ENCODE assay signal across 21 cellular contexts in the genomic region with DNA sequence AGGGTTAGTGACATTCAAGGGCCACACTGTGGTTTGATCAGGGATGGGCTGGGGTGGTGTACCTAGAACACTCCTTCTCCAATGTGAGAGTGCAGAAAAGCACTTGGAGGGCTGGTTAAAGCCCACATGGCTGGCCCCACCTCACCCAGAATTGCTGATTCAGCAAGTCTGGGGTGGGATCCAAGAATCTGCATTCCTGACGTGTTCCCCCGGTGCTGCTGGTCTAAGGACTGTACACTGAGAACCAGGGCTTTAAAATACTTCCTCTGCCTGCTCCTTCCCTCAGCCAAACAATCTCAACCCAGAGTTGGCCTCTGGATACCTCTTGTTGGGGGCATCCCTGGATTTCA. TPM values are rescaled to one million over a fixed set of nuclear protein-coding genes. Genes with fewer than 3 reads are reported as not detected.
A peak's percentile ranks its signal among the peaks of the same experiment; 100 is the strongest.
DNase-seq lines count a peak whose midpoint lies in the region; ATAC-seq and TF ChIP-seq lines count a peak whose summit lies in the region.
"Had no signal": no experiment of that assay in that cellular context is flagged by ENCODE, and none has a peak within 500 bp of the region (broad histone marks: within the 10 kb centered on the region; RNA-seq: fewer than 3 reads in every experiment).

No MANE protein-coding gene starts in this region.

- no peak overlapping the region for H3K56ac ChIP-seq in IMR-90 (ENCODE audit: extremely low read depth, insufficient read depth, low read length)

- H3K4me3 Mint-ChIP-seq in CD14-positive monocyte (no peak overlapping the region), endothelial cell (ENCODE audit: unreplicated experiment) (no peak overlapping the region)
- H3K4me3 Mint-ChIP-seq: CD4-positive, alpha-beta T cell had no signal

- H4K8ac ChIP-seq in IMR-90 (ENCODE audit: low read depth in 2 of 2, low read length in 2 of 2) (no peak overlapping the region), trophoblast cell (ENCODE audit: low read depth, low read length) (no peak overlapping the region)

- H3K27ac Mint-ChIP-seq in CD14-positive monocyte (no peak overlapping the region), endothelial cell (ENCODE audit: unreplicated experiment) (no peak overlapping the region)
- H3K27ac Mint-ChIP-seq: CD4-positive, alpha-beta T cell had no signal

- H3K79me1 ChIP-seq in IMR-90 (ENCODE audit: low read depth in 1 of 2, low read length in 2 of 2) = no peaks in the 10 kb centered on the region
- H3K79me1 ChIP-seq in trophoblast cell (ENCODE audit: low read length) = no peaks in the 10 kb centered on the region

- H3K4me3 ChIP-seq in IMR-90 (ENCODE audit: insufficient read depth, low read depth, low read length) = no peak overlapping the region
- H3K4me3 ChIP-seq in trophoblast cell (ENCODE audit: low read depth, low read length) = no peak overlapping the region
- H3K4me3 ChIP-seq: SJSA1 had no signal

- H3K9me3 ChIP-seq in IMR-90 (ENCODE audit: control insufficient read depth, insufficient read depth, low read length) (no peaks in the 10 kb centered on the region), trophoblast cell (ENCODE audit: insufficient read depth, low read depth, low read length) (no peaks in the 10 kb centered on the region)
- H3K9me3 ChIP-seq: SJSA1 had no signal

- no peak overlapping the region for H2AK9ac ChIP-seq in IMR-90 (replicated peaks; ENCODE audit: low read depth, low read length, poor library complexity)

- no TSS peak for BruUV-seq in IMR-90 (replicated peaks; lab: Mats Ljungman, UMichigan)

- peak; percentile 33 for DNase-seq in CD14-positive monocyte (ENCODE audit: low spot score)
- DNase-seq in IMR-90 = no peak
- DNase-seq in caudate nucleus (lab: John Stamatoyannopoulos, UW) = peak in 1 of 61 donors; percentile 45
- DNase-seq in trophoblast cell = peak; percentile 19 to 49
- no peak for DNase-seq in endothelial cell (ENCODE audit: low spot score)
- DNase-seq in activated CD8-positive, alpha-beta memory T cell treated with anti-CD3 and anti-CD28 coated beads for 24 hours = no peak
- DNase-seq: CD4-positive, alpha-beta T cell; COR-L47; DMS79; KBM-7; NCI-H1092 treated with DMSO at 0.1 percent for 48 hours; NCI-H1436 treated with DMSO at 0.1 percent for 48 hours; NCI-H1930; NCI-H2227 treated with DMSO at 0.1 percent for 48 hours; NCI-H510A; NCI-H748 treated with DMSO at 0.1 percent for 48 hours; T-helper 1 cell had no signal

- no peak overlapping the region for H2BK15ac ChIP-seq in IMR-90 (ENCODE audit: low read depth, low read length)

- CTCF ChIA-PET in IMR-90 (lab: Yijun Ruan, JAX) = no interaction called here

- H2BK120ac ChIP-seq in IMR-90 (ENCODE audit: low read depth, low read length) (no peak overlapping the region), trophoblast cell (ENCODE audit: insufficient read depth, low read length, poor library complexity) (no peak overlapping the region)

- H3K4me2 ChIP-seq in IMR-90 (ENCODE audit: low read depth, low read length) (no peak overlapping the region), trophoblast cell (ENCODE audit: low read length) (no peak overlapping the region)

- ATAC-seq in IMR-90 (ENCODE audit: low read depth) (no peak), GM21619 (IDR thresholded peaks at IDR 0.05; ENCODE audit: unreplicated experiment) (no peak)
- ATAC-seq: Right ventricle myocardium inferior had no signal

- H3K79me2 ChIP-seq in trophoblast cell (ENCODE audit: control insufficient read depth, insufficient read depth, low read length, poor library complexity) = no peaks in the 10 kb centered on the region

- H2AFZ ChIP-seq in IMR-90 (replicated peaks; ENCODE audit: low read length, poor library complexity) (peak overlapping the region; percentile 25), trophoblast cell (ENCODE audit: insufficient read depth, low read length, poor library complexity) (no peak overlapping the region)

- no peak overlapping the region for H4K91ac ChIP-seq in IMR-90 (ENCODE audit: insufficient read depth, low read depth, low read length)
- H4K91ac ChIP-seq in trophoblast cell (ENCODE audit: low read depth, low read length) = peak overlapping the region; percentile 12

- TF ChIP-seq CTCF in CD14-positive monocyte (IDR thresholded peaks at IDR 0.05) = no peak
- no peak for TF ChIP-seq CTCF in IMR-90 (conservative IDR thresholded peaks at IDR 0.05; ENCODE audit: low read depth, low read length)
- TF ChIP-seq CTCF in endothelial cell (IDR thresholded peaks at IDR 0.05; ENCODE audit: unreplicated experiment) = no peak

- H2AK5ac ChIP-seq in IMR-90 (ENCODE audit: low read depth, low read length) = no peak overlapping the region
- H2AK5ac ChIP-seq in trophoblast cell (ENCODE audit: low read length) = peak overlapping the region; percentile 15

- H3K4me1 ChIP-seq in IMR-90 (ENCODE audit: control insufficient read depth, insufficient read depth, low read length) = peaks cover 4% of the 10 kb centered on the region; the same call in 1 of the 2 replicates
- H3K4me1 ChIP-seq in trophoblast cell (ENCODE audit: control insufficient read depth in 1 of 2, insufficient read depth in 2 of 2, low read length in 2 of 2) = peaks cover 11 to 14% of the 10 kb centered on the region in 2 experiments
- H3K4me1 ChIP-seq: SJSA1 had no signal

- H3K27me3 ChIP-seq in IMR-90 (ENCODE audit: control insufficient read depth, insufficient read depth, low read length) = no peaks in the 10 kb centered on the region
- H3K27me3 ChIP-seq in trophoblast cell (ENCODE audit: insufficient read depth, low read length) = no peaks in the 10 kb centered on the region

- H3K36me3 ChIP-seq in IMR-90 (ENCODE audit: control insufficient read depth, insufficient read depth, low read length) = no peaks in the 10 kb centered on the region
- no peaks in the 10 kb centered on the region for H3K36me3 ChIP-seq in trophoblast cell (ENCODE audit: control insufficient read depth in 1 of 2, insufficient read depth in 2 of 2, low read length in 2 of 2)
- H3K36me3 ChIP-seq: SJSA1 had no signal

- intact Hi-C loops in CD14-positive monocyte (cut with micrococcal nuclease) (loop anchor here (5.0 kb wide), 2 partner anchors 37 to 42 kb away; no protein-coding TSS in a partner anchor), IMR-90 (cut with micrococcal nuclease) (no loop called here)

- TF ChIP-seq RAD21 in IMR-90 (IDR thresholded peaks at IDR 0.05; ENCODE audit: low read length) = no peak

- dilution Hi-C loops in IMR-90 (cut with HindIII; ENCODE audit: low sequenced_read_pairs, unreplicated experiment) = no loop called here

- no peak overlapping the region for H4K12ac ChIP-seq in trophoblast cell (ENCODE audit: low read depth, low read length)

- H3K36me3 Mint-ChIP-seq in CD14-positive monocyte (no peaks in the 10 kb centered on the region), endothelial cell (ENCODE audit: low read depth, unreplicated experiment) (no peaks in the 10 kb centered on the region)

- H3K18ac ChIP-seq in IMR-90 (ENCODE audit: low read depth, low read length) (no peak overlapping the region), trophoblast cell (ENCODE audit: low read length) (no peak overlapping the region)

- H3K27me3 Mint-ChIP-seq in CD14-positive monocyte (ENCODE audit: low read depth in 3 of 3) (peaks cover 5 to 14% (median 7%) of the 10 kb centered on the region in 3 donors), endothelial cell (ENCODE audit: unreplicated experiment) (no peaks in the 10 kb centered on the region)

- POLR2A ChIA-PET in IMR-90 (lab: Charles Lee; ENCODE audit: unreplicated experiment) = no interaction called here

- in situ Hi-C loops in IMR-90 (cut with MboI; ENCODE audit: low sequenced_read_pairs) = no loop called here

- H2BK12ac ChIP-seq in trophoblast cell (ENCODE audit: low read length) = peak overlapping the region; percentile 23

- H2BK5ac ChIP-seq in IMR-90 (ENCODE audit: low read depth, low read length, poor library complexity, severe bottlenecking) (no peak overlapping the region), trophoblast cell (ENCODE audit: low read depth, low read length, poor library complexity) (no peak overlapping the region)

- H3K9me1 ChIP-seq in IMR-90 (ENCODE audit: insufficient read depth, low read length) = no peaks in the 10 kb centered on the region; the same call in 1 of the 2 replicates

- H3K4me1 Mint-ChIP-seq in CD14-positive monocyte (peaks cover 3% of the 10 kb centered on the region), endothelial cell (ENCODE audit: unreplicated experiment) (no peaks in the 10 kb centered on the region)

- no peak overlapping the region for H3K9ac ChIP-seq in IMR-90 (ENCODE audit: low read depth, low read length)
- H3K9ac ChIP-seq in trophoblast cell (ENCODE audit: low read length) = no peak overlapping the region

- no peak overlapping the region for H3K4ac ChIP-seq in IMR-90 (ENCODE audit: low read depth, low read length)
- H3K4ac ChIP-seq in trophoblast cell (ENCODE audit: low read depth, low read length) = no peak overlapping the region

- H3K9me3 Mint-ChIP-seq in CD14-positive monocyte (no peaks in the 10 kb centered on the region), endothelial cell (ENCODE audit: unreplicated experiment) (no peaks in the 10 kb centered on the region)
- H3K9me3 Mint-ChIP-seq: CD4-positive, alpha-beta T cell had no signal

- H3K27ac ChIP-seq in IMR-90 (ENCODE audit: insufficient read depth, low read length) = no peak overlapping the region
- H3K27ac ChIP-seq in caudate nucleus (ENCODE audit: low read depth, low read length) = peak overlapping the region; percentile 89
- H3K27ac ChIP-seq in trophoblast cell (ENCODE audit: low read depth, low read length) = no peak overlapping the region
- H3K27ac ChIP-seq: SJSA1 had no signal

- TF ChIP-seq POLR2A in IMR-90 (IDR thresholded peaks at IDR 0.05; ENCODE audit: low read depth, low read length) = no peak

- whole genome bisulfite sequencing in IMR-90 (ENCODE audit: extremely low coverage in 2 of 2, insufficient read length in 1 of 2), 2 experiments = no CpG with 5 or more reads among the region's 2 CpGs
- no CpG with 5 or more reads among the region's 2 CpGs for WGBS in trophoblast cell (ENCODE audit: extremely low coverage, insufficient coverage, insufficient read length)

- H4K20me1 ChIP-seq in IMR-90 (ENCODE audit: insufficient read depth, low read length) = no peaks in the 10 kb centered on the region

- H4K5ac ChIP-seq in IMR-90 (ENCODE audit: low read depth, low read length) = no peak overlapping the region

- H2BK20ac ChIP-seq in IMR-90 (ENCODE audit: low read depth, low read length) = no peak overlapping the region

- H3K23ac ChIP-seq in IMR-90 (ENCODE audit: low read depth, low read length) (no peak overlapping the region), trophoblast cell (ENCODE audit: low read length) (no peak overlapping the region)

- H3K14ac ChIP-seq in IMR-90 (replicated peaks; ENCODE audit: low read depth, low read length) (no peak overlapping the region), trophoblast cell (ENCODE audit: low read length) (no peak overlapping the region)

RNA-seq across cellular contexts. Expression of a gene that starts 13.4 kb away (rescaled TPM):
- polyA plus RNA-seq in CD14-positive monocyte = not detected
- not detected in 2 replicates for total RNA-seq in IMR-90 (2012; rRNA removed)
- polyA plus RNA-seq in IMR-90 (2012; rRNA removed) = not detected in 2 replicates
- not detected in 2 replicates for polyA plus RNA-seq in IMR-90 (2012; cell fraction: cytosol; rRNA removed)
- not detected in 2 replicates for polyA plus RNA-seq in IMR-90 (2012; cell fraction: nucleus; rRNA removed; ENCODE audit: low replicate concordance)
- 0.03 and 0.04 TPM in 2 replicates for polyA plus RNA-seq in trophoblast cell (2013)
- not detected for total RNA-seq in endothelial cell (ENCODE audit: unreplicated experiment)
- total RNA-seq: CD4-positive, alpha-beta T cell; Right ventricle myocardium inferior; SJSA1 had no signal
- polyA plus RNA-seq: BJ had no signal

RNA-seq across cellular contexts. Expression of a gene that starts 50.5 kb away (rescaled TPM):
- polyA plus RNA-seq in CD14-positive monocyte (not detected), IMR-90 (2012; rRNA removed) (1.5 and 2.1 TPM in 2 replicates)
- total RNA-seq in IMR-90 (2012; rRNA removed) (1.1 and 1.4 TPM in 2 replicates), endothelial cell (ENCODE audit: unreplicated experiment) (19.5 TPM)
- 0.12 and 0.29 TPM in 2 replicates for polyA plus RNA-seq in IMR-90 (2012; cell fraction: cytosol; rRNA removed)
- polyA plus RNA-seq in IMR-90 (2012; cell fraction: nucleus; rRNA removed; ENCODE audit: low replicate concordance) = 1.7 and 14.9 TPM in 2 replicates
- 6.2 and 7.1 TPM in 2 replicates for polyA plus RNA-seq in trophoblast cell (2013)

Comparison
In these comparisons a context has a peak if more than half of its experiments do, and no peak if none do; other contexts are left out.
1. DNase-seq: peak in CD14-positive monocyte (single experiment) and trophoblast cell (2 of 2); none in IMR-90 (single experiment), endothelial cell (single experiment) and activated CD8-positive, alpha-beta memory T cell treated with anti-CD3 and anti-CD28 coated beads for 24 hours (single experiment).